11 cellular contexts compared by ENCODE assay signal in genomic region chr10:60480865-60481563, GRCh38.
DNase-seq lines count a peak whose midpoint lies in the region; ATAC-seq, FAIRE-seq and TF ChIP-seq lines count a peak whose summit lies in the region.
"Had no signal": no experiment of that assay in that cellular context is flagged by ENCODE, and none has a peak within 500 bp of the region (broad histone marks: within the 10 kb centered on the region; RNA-seq: fewer than 3 reads in every experiment).

No MANE protein-coding gene starts in this region.

- peak; percentile 97 for FAIRE-seq in H54 (lab: Jason Lieb, UNC)

- H3K4me2 ChIP-seq in skeletal muscle satellite cell (ENCODE audit: low read length) (peak overlapping the region; percentile 57), Karpas-422 (ENCODE audit: low read depth, low read length, poor library complexity, severe bottlenecking) (no peak overlapping the region)

- peaks cover 34% of the 10 kb centered on the region for H3K4me1 ChIP-seq in skeletal muscle satellite cell (ENCODE audit: control insufficient read depth, insufficient read depth, low read length)
- no peaks in the 10 kb centered on the region for H3K4me1 ChIP-seq in Karpas-422 (ENCODE audit: low read length)

- intact Hi-C loops in left ventricle myocardium superior (cut with micrococcal nuclease): no loop called here

- ATAC-seq in left ventricle myocardium superior (peak; percentile 85), HG02571 (IDR thresholded peaks at IDR 0.05; ENCODE audit: unreplicated experiment) (no peak), GM21515 (IDR thresholded peaks at IDR 0.05; ENCODE audit: unreplicated experiment) (no peak), HG02678 (IDR thresholded peaks at IDR 0.05; ENCODE audit: unreplicated experiment) (no peak)

- no peak overlapping the region for H3K27ac ChIP-seq in Karpas-422 (ENCODE audit: low read length)

- H3K27me3 ChIP-seq in skeletal muscle satellite cell (ENCODE audit: control insufficient read depth, insufficient read depth, low read length) (no peaks in the 10 kb centered on the region), Karpas-422 (ENCODE audit: low read length) (no peaks in the 10 kb centered on the region)

- H3K9me2 ChIP-seq in Karpas-422 (replicated peaks; ENCODE audit: insufficient read depth, low read length): no peaks in the 10 kb centered on the region

- H2AFZ ChIP-seq in Karpas-422 (ENCODE audit: low read length): no peak overlapping the region

- H3K9me3 ChIP-seq in skeletal muscle satellite cell (replicated peaks; ENCODE audit: low read length) (no peaks in the 10 kb centered on the region), Karpas-422 (ENCODE audit: low read length) (no peaks in the 10 kb centered on the region)

- H3K36me3 ChIP-seq in skeletal muscle satellite cell (ENCODE audit: insufficient read depth, low read length): no peaks in the 10 kb centered on the region
- H3K36me3 ChIP-seq in Karpas-422 (ENCODE audit: insufficient read depth, low read length): no peaks in the 10 kb centered on the region

- TF ChIP-seq POLR2A in H54 (IDR thresholded peaks at IDR 0.05; ENCODE audit: low read depth, low read length): no peak

- no peaks in the 10 kb centered on the region for H4K20me1 ChIP-seq in Karpas-422 (ENCODE audit: insufficient read depth, low read depth, low read length)

- no peak overlapping the region for H3K4me3 ChIP-seq in skeletal muscle satellite cell (ENCODE audit: low read length)
- no peak overlapping the region for H3K4me3 ChIP-seq in Karpas-422 (ENCODE audit: low read length)

- DNase-seq in H54 (ENCODE audit: insufficient read length, low spot score): peak; percentile 38
- peak in 39 of 58 donors; percentile 2 to 82 (median 37) for DNase-seq in anterior cingulate cortex (lab: John Stamatoyannopoulos, UW)
- DNase-seq in left ventricle myocardium superior: no peak
- no peak for DNase-seq in Karpas-422
- DNase-seq: activated gamma-delta T cell treated with Interleukin-2 at 50 U/mL for 16 hours; SHP77 treated with DMSO at 0.1 percent for 48 hours; stimulated activated naive CD4-positive, alpha-beta T cell treated with Interleukin-2 at 50 U/mL for 16 hours had no signal

- H3K9ac ChIP-seq in skeletal muscle satellite cell (ENCODE audit: low read depth, low read length) (no peak overlapping the region), Karpas-422 (ENCODE audit: low read length) (no peak overlapping the region)

- no peaks in the 10 kb centered on the region for H3K79me2 ChIP-seq in Karpas-422 (ENCODE audit: low read length)

Comparison
In these comparisons a context has a peak if more than half of its experiments do, and no peak if none do; other contexts are left out.
1. DNase-seq: peak in H54 (single experiment) and anterior cingulate cortex (39 of 58); none in left ventricle myocardium superior (single experiment) and Karpas-422 (single experiment).